In genomic region chr1:234781241-234782056, GRCh38 we compare ENCODE assay signal across 12 cellular contexts.
DNase-seq lines count a peak whose midpoint lies in the region; ATAC-seq and TF ChIP-seq lines count a peak whose summit lies in the region.
"Had no signal": no experiment of that assay in that cellular context is flagged by ENCODE, and none has a peak within 500 bp of the region (broad histone marks: within the 10 kb centered on the region; RNA-seq: fewer than 3 reads in every experiment).

No MANE protein-coding gene starts in this region.

- H3K36me3 Mint-ChIP-seq in activated naive CD4-positive, alpha-beta T cell treated with anti-CD3 and anti-CD28 coated beads, Interleukin-2, amount 50 U/mL, for 72 hours, result no peaks in the 10 kb centered on the region
- H3K36me3 Mint-ChIP-seq in activated naive CD4-positive, alpha-beta T cell treated with anti-CD3 and anti-CD28 coated beads, Interleukin-2, amount 10 ng/mL, durations not matched to agents 7 days and 5 days, result no peaks in the 10 kb centered on the region
- H3K36me3 Mint-ChIP-seq: brain, CD14-positive monocyte had no signal

- no TSS peak for BruUV-seq in PC-3 (replicated peaks; lab: Mats Ljungman, UMichigan)

- no peak; the same call in 1 of the 2 replicates for TF ChIP-seq CTCF in PC-3 (conservative IDR thresholded peaks at IDR 0.05; ENCODE audit: low read depth, low read length)

- H3K36me3 ChIP-seq in PC-3 (ENCODE audit: low read depth, low read length), result no peaks in the 10 kb centered on the region
- H3K36me3 ChIP-seq: suprapubic skin had no signal

- no peak overlapping the region for H2AFZ ChIP-seq in PC-3 (ENCODE audit: low read length)

- no peak overlapping the region for H3K27ac ChIP-seq in PC-3 (ENCODE audit: low read length)
- H3K27ac ChIP-seq: suprapubic skin had no signal

- H3K9ac ChIP-seq in PC-3 (ENCODE audit: low read length), result no peak overlapping the region

- no peaks in the 10 kb centered on the region for H3K9me3 Mint-ChIP-seq in activated naive CD4-positive, alpha-beta T cell treated with anti-CD3 and anti-CD28 coated beads, Interleukin-2, amount 50 U/mL, for 72 hours
- no peaks in the 10 kb centered on the region for H3K9me3 Mint-ChIP-seq in activated naive CD4-positive, alpha-beta T cell treated with anti-CD3 and anti-CD28 coated beads, Interleukin-2, amount 10 ng/mL, durations not matched to agents 7 days and 5 days
- H3K9me3 Mint-ChIP-seq: brain, CD14-positive monocyte had no signal

- no peak overlapping the region for H3K4me3 ChIP-seq in PC-3 (ENCODE audit: low read length)
- H3K4me3 ChIP-seq: suprapubic skin had no signal

- no peaks in the 10 kb centered on the region for H3K9me2 ChIP-seq in PC-3 (replicated peaks; ENCODE audit: low read length)

- CTCF ChIA-PET in activated naive CD4-positive, alpha-beta T cell treated with anti-CD3 and anti-CD28 coated beads, Interleukin-2, amount 10 ng/mL, durations not matched to agents 7 days and 5 days (lab: Charles Lee), result interaction anchor here (0.7 kb wide), 2 partner anchors 282 to 1304 kb away, joined by 3 read pairs; no protein-coding TSS in a partner anchor
- CTCF ChIA-PET in PC-3 (lab: Charles Lee), result no interaction called here

- H3K79me2 ChIP-seq in PC-3 (ENCODE audit: low read length), result no peaks in the 10 kb centered on the region

- H3K4me1 Mint-ChIP-seq in activated naive CD4-positive, alpha-beta T cell treated with anti-CD3 and anti-CD28 coated beads, Interleukin-2, amount 10 ng/mL, durations not matched to agents 7 days and 5 days, result no peaks in the 10 kb centered on the region
- H3K4me1 Mint-ChIP-seq: CD14-positive monocyte had no signal

- no peaks in the 10 kb centered on the region for H3K9me3 ChIP-seq in PC-3 (ENCODE audit: low read length)
- H3K9me3 ChIP-seq: suprapubic skin had no signal

- POLR2A ChIA-PET in PC-3 (lab: Charles Lee; ENCODE audit: unreplicated experiment), result no interaction called here

- no peaks in the 10 kb centered on the region for H4K20me1 ChIP-seq in PC-3 (ENCODE audit: low read length)

- H3K4me2 ChIP-seq in PC-3 (ENCODE audit: low read length), result no peak overlapping the region

- no peaks in the 10 kb centered on the region for H3K4me1 ChIP-seq in PC-3 (ENCODE audit: insufficient read depth, low read length)
- H3K4me1 ChIP-seq: suprapubic skin had no signal

- no peak overlapping the region for H3K4me3 Mint-ChIP-seq in activated naive CD4-positive, alpha-beta T cell treated with anti-CD3 and anti-CD28 coated beads, Interleukin-2, amount 10 ng/mL, durations not matched to agents 7 days and 5 days
- H3K4me3 Mint-ChIP-seq: brain, CD14-positive monocyte had no signal

- peaks cover 66% of the 10 kb centered on the region for H3K27me3 ChIP-seq in PC-3 (ENCODE audit: low read length)

- intact Hi-C loops in PC-3 (cut with micrococcal nuclease), result no loop called here

- H3K27ac Mint-ChIP-seq in activated naive CD4-positive, alpha-beta T cell treated with anti-CD3 and anti-CD28 coated beads, Interleukin-2, amount 50 U/mL, for 72 hours, result no peak overlapping the region
- no peak overlapping the region for H3K27ac Mint-ChIP-seq in activated naive CD4-positive, alpha-beta T cell treated with anti-CD3 and anti-CD28 coated beads, Interleukin-2, amount 10 ng/mL, durations not matched to agents 7 days and 5 days
- H3K27ac Mint-ChIP-seq: brain, CD14-positive monocyte had no signal

- ATAC-seq in activated naive CD4-positive, alpha-beta T cell treated with anti-CD3 and anti-CD28 coated beads, Interleukin-2, amount 50 U/mL, for 72 hours, result peak; percentile 77 to 95
- ATAC-seq in PC-3 (no peak), SK-N-SH treated with all-trans-retinoic acid at 6 μM for 48 hours (no peak), HG03565 (IDR thresholded peaks at IDR 0.05; ENCODE audit: unreplicated experiment) (no peak), HG03097 (IDR thresholded peaks at IDR 0.05; ENCODE audit: low FRiP score, unreplicated experiment) (no peak)
- ATAC-seq in stimulated activated naive CD8-positive, alpha-beta T cell treated with anti-CD3 and anti-CD28 coated beads, Interleukin-15, Interleukin-2, amounts not matched to agents 100 U/mL and 50 U/mL, for 24 hours, result peak; percentile 96

- no peaks in the 10 kb centered on the region for H3K27me3 Mint-ChIP-seq in activated naive CD4-positive, alpha-beta T cell treated with anti-CD3 and anti-CD28 coated beads, Interleukin-2, amount 10 ng/mL, durations not matched to agents 7 days and 5 days
- H3K27me3 Mint-ChIP-seq: brain had no signal

- H3F3A ChIP-seq in PC-3 (ENCODE audit: low read length, unreplicated experiment), result no peaks in the 10 kb centered on the region

- DNase-seq in activated naive CD4-positive, alpha-beta T cell treated with anti-CD3 and anti-CD28 coated beads, Interleukin-2, amount 50 U/mL, for 72 hours (ENCODE audit: low spot score in 2 of 2), result no peak
- DNase-seq in activated naive CD4-positive, alpha-beta T cell treated with anti-CD3 and anti-CD28 coated beads, Interleukin-2, amount 10 ng/mL, durations not matched to agents 7 days and 5 days, result no peak
- peak; percentile 13 for DNase-seq in PC-3
- DNase-seq in islet precursor cell, result peak; percentile 58
- peak; percentile 76 for DNase-seq in stimulated activated naive CD8-positive, alpha-beta T cell treated with anti-CD3 and anti-CD28 coated beads, Interleukin-15, Interleukin-2, amounts not matched to agents 100 U/mL and 50 U/mL, for 24 hours
- DNase-seq: activated CD4-positive, CD25-positive, alpha-beta regulatory T cell had no signal

TF ChIP-seq in SK-N-SH treated with all-trans-retinoic acid at 6 μM for 48 hours, 23 proteins besides CTCF, POLR2A, EP300 and RAD21 (continues in another document):
- TF ChIP-seq TSHZ2 (CRISPR knock-in tag; IDR thresholded peaks at IDR 0.05) (no peak), GLIS3 (CRISPR knock-in tag; IDR thresholded peaks at IDR 0.05) (no peak), POU6F1 (CRISPR knock-in tag; IDR thresholded peaks at IDR 0.05; ENCODE audit: borderline replicate concordance, low read depth) (no peak), PATZ1 (CRISPR knock-in tag; IDR thresholded peaks at IDR 0.05; ENCODE audit: borderline replicate concordance) (no peak), RARB (CRISPR knock-in tag; IDR thresholded peaks at IDR 0.05) (no peak), SNAI2 (CRISPR knock-in tag; IDR thresholded peaks at IDR 0.05) (no peak), ZFP3 (CRISPR knock-in tag; IDR thresholded peaks at IDR 0.05) (no peak), BACH2 (CRISPR knock-in tag; IDR thresholded peaks at IDR 0.05; ENCODE audit: borderline replicate concordance) (no peak), ZNF70 (CRISPR knock-in tag; IDR thresholded peaks at IDR 0.05) (no peak)

Comparison
In these comparisons a context has a peak if more than half of its experiments do, and no peak if none do; other contexts are left out.
1. ATAC-seq: peak in activated naive CD4-positive, alpha-beta T cell treated with anti-CD3 and anti-CD28 coated beads, Interleukin-2, amount 50 U/mL, for 72 hours (2 of 2) and stimulated activated naive CD8-positive, alpha-beta T cell treated with anti-CD3 and anti-CD28 coated beads, Interleukin-15, Interleukin-2, amounts not matched to agents 100 U/mL and 50 U/mL, for 24 hours (single experiment); none in PC-3 (single experiment), SK-N-SH treated with all-trans-retinoic acid at 6 μM for 48 hours (single experiment), HG03565 (single experiment) and HG03097 (single experiment).
2. DNase-seq: peak in PC-3 (single experiment), islet precursor cell (single experiment) and stimulated activated naive CD8-positive, alpha-beta T cell treated with anti-CD3 and anti-CD28 coated beads, Interleukin-15, Interleukin-2, amounts not matched to agents 100 U/mL and 50 U/mL, for 24 hours (single experiment); none in activated naive CD4-positive, alpha-beta T cell treated with anti-CD3 and anti-CD28 coated beads, Interleukin-2, amount 50 U/mL, for 72 hours (0 of 2) and activated naive CD4-positive, alpha-beta T cell treated with anti-CD3 and anti-CD28 coated beads, Interleukin-2, amount 10 ng/mL, durations not matched to agents 7 days and 5 days (single experiment).